Comparison of ENCODE assay signal across 1 cellular context in genomic region chr9:127700594-127701255, GRCh38.
TF ChIP-seq lines count a peak whose summit lies in the region.

No MANE protein-coding gene starts in this region.

TF ChIP-seq in K562, 482 proteins besides CTCF, POLR2A, EP300 and RAD21 (continues in another document):
- TF ChIP-seq ZNF253 (CRISPR knock-in tag; conservative IDR thresholded peaks at IDR 0.05) (no peak), MGA (IDR thresholded peaks at IDR 0.05) (peak; percentile 16; the same call in 1 of the 2 replicates), MAFG (tag; conservative IDR thresholded peaks at IDR 0.05) (0 out of 2 replicates have a peak, but pooled peaks have one; percentile 19), ETS2 (tag; IDR thresholded peaks at IDR 0.05; ENCODE audit: borderline replicate concordance, poor library complexity, severe bottlenecking) (no peak), CHD2 (IDR thresholded peaks at IDR 0.05; ENCODE audit: low read depth, low read length) (no peak), RFX5 (IDR thresholded peaks at IDR 0.05; ENCODE audit: low read depth, low read length) (no peak), ZHX1 (conservative IDR thresholded peaks at IDR 0.05; ENCODE audit: low read length) (no peak), ZNF644 (tag; IDR thresholded peaks at IDR 0.05; ENCODE audit: low read depth) (no peak), GATA2 (CRISPR knock-in tag; IDR thresholded peaks at IDR 0.05) (0 out of 2 replicates have a peak, but pooled peaks have one; percentile 10), ZNF384 (IDR thresholded peaks at IDR 0.05; ENCODE audit: low read depth, low read length) (no peak), UBTF (IDR thresholded peaks at IDR 0.05; ENCODE audit: borderline replicate concordance in 1 of 2, low read depth in 2 of 2, low read length in 2 of 2) (no peak), BCL6 (CRISPR knock-in tag; IDR thresholded peaks at IDR 0.05) (no peak), C11orf30 (IDR thresholded peaks at IDR 0.05; ENCODE audit: low read depth) (peak; percentile 79), ZKSCAN3 (CRISPR knock-in tag; IDR thresholded peaks at IDR 0.05) (no peak), ARID1B (IDR thresholded peaks at IDR 0.05) (no peak), FOXJ3 (CRISPR knock-in tag; IDR thresholded peaks at IDR 0.05) (no peak), CREM (IDR thresholded peaks at IDR 0.05; ENCODE audit: low read depth) (no peak), NELFE (IDR thresholded peaks at IDR 0.05; ENCODE audit: insufficient read depth, insufficient read length) (no peak), HDAC3 (IDR thresholded peaks at IDR 0.05; ENCODE audit: borderline replicate concordance, partially characterized antibody) (no peak), ZNF316 (IDR thresholded peaks at IDR 0.05) (peak; percentile 82), GTF2A2 (tag; IDR thresholded peaks at IDR 0.05) (no peak), SREBF2 (CRISPR knock-in tag; IDR thresholded peaks at IDR 0.05) (no peak), FOXK2 (conservative IDR thresholded peaks at IDR 0.05 in 1 of 2, IDR thresholded peaks at IDR 0.05 in 1 of 2; ENCODE audit: low read depth in 2 of 2) (peak; percentile 44 to 52; a peak in 3 of 4 replicates), CEBPB (tag; IDR thresholded peaks at IDR 0.05) (no peak), MAFK (IDR thresholded peaks at IDR 0.05; ENCODE audit: low read length) (0 out of 2 replicates have a peak, but pooled peaks have one; percentile 41), STAT5A (IDR thresholded peaks at IDR 0.05; ENCODE audit: borderline replicate concordance, low read length) (no peak), IRF2 (CRISPR knock-in tag; IDR thresholded peaks at IDR 0.05) (no peak), ZNF707 (CRISPR knock-in tag; conservative IDR thresholded peaks at IDR 0.05) (no peak), ZNF764 (CRISPR knock-in tag; IDR thresholded peaks at IDR 0.05; ENCODE audit: low read depth) (no peak), MAFF (IDR thresholded peaks at IDR 0.05; ENCODE audit: low read length) (no peak), ZKSCAN1 (IDR thresholded peaks at IDR 0.05; ENCODE audit: low read depth, low read length) (no peak), HNRNPLL (IDR thresholded peaks at IDR 0.05; ENCODE audit: low read depth, low read length, poor library complexity, severe bottlenecking) (no peak)
- TF ChIP-seq, protein P1, sequence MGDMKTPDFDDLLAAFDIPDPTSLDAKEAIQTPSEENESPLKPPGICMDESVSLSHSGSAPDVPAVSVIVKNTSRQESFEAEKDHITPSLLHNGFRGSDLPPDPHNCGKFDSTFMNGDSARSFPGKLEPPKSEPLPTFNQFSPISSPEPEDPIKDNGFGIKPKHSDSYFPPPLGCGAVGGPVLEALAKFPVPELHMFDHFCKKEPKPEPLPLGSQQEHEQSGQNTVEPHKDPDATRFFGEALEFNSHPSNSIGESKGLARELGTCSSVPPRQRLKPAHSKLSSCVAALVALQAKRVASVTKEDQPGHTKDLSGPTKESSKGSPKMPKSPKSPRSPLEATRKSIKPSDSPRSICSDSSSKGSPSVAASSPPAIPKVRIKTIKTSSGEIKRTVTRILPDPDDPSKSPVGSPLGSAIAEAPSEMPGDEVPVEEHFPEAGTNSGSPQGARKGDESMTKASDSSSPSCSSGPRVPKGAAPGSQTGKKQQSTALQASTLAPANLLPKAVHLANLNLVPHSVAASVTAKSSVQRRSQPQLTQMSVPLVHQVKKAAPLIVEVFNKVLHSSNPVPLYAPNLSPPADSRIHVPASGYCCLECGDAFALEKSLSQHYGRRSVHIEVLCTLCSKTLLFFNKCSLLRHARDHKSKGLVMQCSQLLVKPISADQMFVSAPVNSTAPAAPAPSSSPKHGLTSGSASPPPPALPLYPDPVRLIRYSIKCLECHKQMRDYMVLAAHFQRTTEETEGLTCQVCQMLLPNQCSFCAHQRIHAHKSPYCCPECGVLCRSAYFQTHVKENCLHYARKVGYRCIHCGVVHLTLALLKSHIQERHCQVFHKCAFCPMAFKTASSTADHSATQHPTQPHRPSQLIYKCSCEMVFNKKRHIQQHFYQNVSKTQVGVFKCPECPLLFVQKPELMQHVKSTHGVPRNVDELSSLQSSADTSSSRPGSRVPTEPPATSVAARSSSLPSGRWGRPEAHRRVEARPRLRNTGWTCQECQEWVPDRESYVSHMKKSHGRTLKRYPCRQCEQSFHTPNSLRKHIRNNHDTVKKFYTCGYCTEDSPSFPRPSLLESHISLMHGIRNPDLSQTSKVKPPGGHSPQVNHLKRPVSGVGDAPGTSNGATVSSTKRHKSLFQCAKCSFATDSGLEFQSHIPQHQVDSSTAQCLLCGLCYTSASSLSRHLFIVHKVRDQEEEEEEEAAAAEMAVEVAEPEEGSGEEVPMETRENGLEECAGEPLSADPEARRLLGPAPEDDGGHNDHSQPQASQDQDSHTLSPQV (IDR thresholded peaks at IDR 0.05) = 0 out of 2 replicates have a peak, but pooled peaks have one; percentile 36
- TF ChIP-seq, protein P2, sequence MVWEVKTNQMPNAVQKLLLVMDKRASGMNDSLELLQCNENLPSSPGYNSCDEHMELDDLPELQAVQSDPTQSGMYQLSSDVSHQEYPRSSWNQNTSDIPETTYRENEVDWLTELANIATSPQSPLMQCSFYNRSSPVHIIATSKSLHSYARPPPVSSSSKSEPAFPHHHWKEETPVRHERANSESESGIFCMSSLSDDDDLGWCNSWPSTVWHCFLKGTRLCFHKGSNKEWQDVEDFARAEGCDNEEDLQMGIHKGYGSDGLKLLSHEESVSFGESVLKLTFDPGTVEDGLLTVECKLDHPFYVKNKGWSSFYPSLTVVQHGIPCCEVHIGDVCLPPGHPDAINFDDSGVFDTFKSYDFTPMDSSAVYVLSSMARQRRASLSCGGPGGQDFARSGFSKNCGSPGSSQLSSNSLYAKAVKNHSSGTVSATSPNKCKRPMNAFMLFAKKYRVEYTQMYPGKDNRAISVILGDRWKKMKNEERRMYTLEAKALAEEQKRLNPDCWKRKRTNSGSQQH (CRISPR knock-in tag; IDR thresholded peaks at IDR 0.05) = no peak
- TF ChIP-seq, protein P3, sequence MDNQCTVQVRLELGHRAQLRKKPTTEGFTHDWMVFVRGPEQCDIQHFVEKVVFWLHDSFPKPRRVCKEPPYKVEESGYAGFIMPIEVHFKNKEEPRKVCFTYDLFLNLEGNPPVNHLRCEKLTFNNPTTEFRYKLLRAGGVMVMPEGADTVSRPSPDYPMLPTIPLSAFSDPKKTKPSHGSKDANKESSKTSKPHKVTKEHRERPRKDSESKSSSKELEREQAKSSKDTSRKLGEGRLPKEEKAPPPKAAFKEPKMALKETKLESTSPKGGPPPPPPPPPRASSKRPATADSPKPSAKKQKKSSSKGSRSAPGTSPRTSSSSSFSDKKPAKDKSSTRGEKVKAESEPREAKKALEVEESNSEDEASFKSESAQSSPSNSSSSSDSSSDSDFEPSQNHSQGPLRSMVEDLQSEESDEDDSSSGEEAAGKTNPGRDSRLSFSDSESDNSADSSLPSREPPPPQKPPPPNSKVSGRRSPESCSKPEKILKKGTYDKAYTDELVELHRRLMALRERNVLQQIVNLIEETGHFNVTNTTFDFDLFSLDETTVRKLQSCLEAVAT (IDR thresholded peaks at IDR 0.05) = no peak
